15 cellular contexts compared by ENCODE assay signal in the genomic region with DNA sequence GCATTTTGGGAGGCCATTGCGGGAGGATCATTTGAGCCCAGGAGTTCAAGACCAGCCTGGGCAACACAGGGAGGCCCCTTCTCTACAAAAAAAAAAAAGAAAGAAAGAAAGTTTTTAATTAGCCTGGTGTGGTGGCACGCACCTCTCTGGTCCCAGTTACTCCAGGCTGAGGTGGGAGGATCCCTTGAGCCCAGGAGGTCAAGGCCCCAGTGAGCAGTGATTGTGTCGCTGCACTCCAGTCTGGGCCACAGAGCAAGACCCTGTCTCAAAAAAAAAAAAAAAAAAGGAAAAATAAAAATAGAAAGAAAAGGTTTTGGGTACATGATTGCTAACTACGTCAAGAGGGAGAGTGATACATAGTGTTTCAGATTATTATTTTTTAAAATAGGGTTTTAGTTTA. TPM values are rescaled to one million over a fixed set of nuclear protein-coding genes. Genes with fewer than 3 reads are reported as not detected.
"Had no signal": no experiment of that assay in that cellular context is flagged by ENCODE, and none has a peak within 500 bp of the region (broad histone marks: within the 10 kb centered on the region; RNA-seq: fewer than 3 reads in every experiment).

No MANE protein-coding gene starts in this region.

- H3K36me3 ChIP-seq: brain microvascular endothelial cell, esophagus squamous epithelium, heart left ventricle, left ventricle myocardium inferior, pancreas, tibial nerve had no signal

- H3K27ac Mint-ChIP-seq: activated naive CD4-positive, alpha-beta T cell treated with anti-CD3 and anti-CD28 coated beads, Interleukin-2, amount 50 U/mL, for 24 hours; memory B cell had no signal

- H3K36me3 Mint-ChIP-seq: activated naive CD4-positive, alpha-beta T cell treated with anti-CD3 and anti-CD28 coated beads, Interleukin-2, amount 50 U/mL, for 24 hours; memory B cell had no signal

- H3K27me3 Mint-ChIP-seq: activated naive CD4-positive, alpha-beta T cell treated with anti-CD3 and anti-CD28 coated beads, Interleukin-2, amount 50 U/mL, for 24 hours; memory B cell had no signal

- H3K9me3 ChIP-seq: esophagus squamous epithelium, heart left ventricle, left ventricle myocardium inferior, pancreas, tibial nerve had no signal

- H3K27ac ChIP-seq: brain microvascular endothelial cell, pancreas, skin epidermis had no signal

- H3K9me3 Mint-ChIP-seq: activated naive CD4-positive, alpha-beta T cell treated with anti-CD3 and anti-CD28 coated beads, Interleukin-2, amount 50 U/mL, for 24 hours; memory B cell; neural crest cell had no signal

- DNase-seq: brain microvascular endothelial cell; esophagus squamous epithelium; foreskin fibroblast; heart left ventricle; islet precursor cell; left ventricle myocardium inferior; pancreas; stimulated activated CD4-positive, alpha-beta T cell treated with anti-CD3 and anti-CD28 coated beads, Interleukin-4, amount 100 ng/mL, for 4 hours had no signal

- H3K27me3 ChIP-seq: brain microvascular endothelial cell, esophagus squamous epithelium, heart left ventricle, pancreas, tibial nerve had no signal

- ATAC-seq: heart left ventricle, pancreas had no signal

- H3K4me3 Mint-ChIP-seq: activated naive CD4-positive, alpha-beta T cell treated with anti-CD3 and anti-CD28 coated beads, Interleukin-2, amount 50 U/mL, for 24 hours; memory B cell; neural crest cell had no signal

- H3K4me3 ChIP-seq: esophagus squamous epithelium, heart left ventricle, left ventricle myocardium inferior, pancreas, skin epidermis, tibial nerve had no signal

- FAIRE-seq: pancreas, TTC549 had no signal

RNA-seq across cellular contexts. Expression of a gene that starts 48.2 kb away (rescaled TPM):
- total RNA-seq: dermis microvascular lymphatic vessel endothelial cell had no signal
